Comparison of ENCODE assay signal across 1 cellular context in the genomic region with DNA sequence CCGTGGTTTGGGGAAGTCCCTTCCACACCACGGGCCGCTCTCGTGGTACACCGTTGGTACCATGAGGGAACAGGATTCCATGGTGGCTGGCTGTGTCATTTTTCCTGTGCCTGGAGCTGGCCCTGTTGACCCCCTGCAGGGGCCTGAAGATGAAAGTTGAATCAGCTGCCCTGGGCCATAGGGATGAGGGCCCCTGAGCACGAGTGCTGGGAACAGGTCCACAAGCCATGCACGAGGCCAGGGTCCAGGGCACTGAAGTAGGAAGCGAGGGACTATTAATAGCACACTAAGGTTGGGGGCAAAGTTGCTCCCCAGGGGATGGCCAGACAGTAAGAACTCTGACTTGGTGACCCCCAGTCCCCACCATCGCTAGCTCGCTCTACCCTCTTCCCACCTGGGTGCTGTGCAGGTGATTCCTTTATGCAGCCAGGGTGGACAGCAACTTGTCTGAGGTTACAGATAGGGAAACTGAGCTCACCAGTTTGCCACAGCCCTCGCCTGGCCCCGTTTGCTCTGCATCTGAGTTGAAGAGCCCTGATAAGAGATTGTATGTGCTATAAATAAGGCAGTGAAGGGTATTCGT.
TF ChIP-seq lines count a peak whose summit lies in the region.

No MANE protein-coding gene starts in this region.

TF ChIP-seq in HepG2, 621 proteins besides CTCF, POLR2A, EP300 and RAD21 (continued from another document and continues in another):
- TF ChIP-seq, protein P1, sequence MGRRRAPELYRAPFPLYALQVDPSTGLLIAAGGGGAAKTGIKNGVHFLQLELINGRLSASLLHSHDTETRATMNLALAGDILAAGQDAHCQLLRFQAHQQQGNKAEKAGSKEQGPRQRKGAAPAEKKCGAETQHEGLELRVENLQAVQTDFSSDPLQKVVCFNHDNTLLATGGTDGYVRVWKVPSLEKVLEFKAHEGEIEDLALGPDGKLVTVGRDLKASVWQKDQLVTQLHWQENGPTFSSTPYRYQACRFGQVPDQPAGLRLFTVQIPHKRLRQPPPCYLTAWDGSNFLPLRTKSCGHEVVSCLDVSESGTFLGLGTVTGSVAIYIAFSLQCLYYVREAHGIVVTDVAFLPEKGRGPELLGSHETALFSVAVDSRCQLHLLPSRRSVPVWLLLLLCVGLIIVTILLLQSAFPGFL (CRISPR knock-in tag; IDR thresholded peaks at IDR 0.05) = no peak
- TF ChIP-seq, protein P2, sequence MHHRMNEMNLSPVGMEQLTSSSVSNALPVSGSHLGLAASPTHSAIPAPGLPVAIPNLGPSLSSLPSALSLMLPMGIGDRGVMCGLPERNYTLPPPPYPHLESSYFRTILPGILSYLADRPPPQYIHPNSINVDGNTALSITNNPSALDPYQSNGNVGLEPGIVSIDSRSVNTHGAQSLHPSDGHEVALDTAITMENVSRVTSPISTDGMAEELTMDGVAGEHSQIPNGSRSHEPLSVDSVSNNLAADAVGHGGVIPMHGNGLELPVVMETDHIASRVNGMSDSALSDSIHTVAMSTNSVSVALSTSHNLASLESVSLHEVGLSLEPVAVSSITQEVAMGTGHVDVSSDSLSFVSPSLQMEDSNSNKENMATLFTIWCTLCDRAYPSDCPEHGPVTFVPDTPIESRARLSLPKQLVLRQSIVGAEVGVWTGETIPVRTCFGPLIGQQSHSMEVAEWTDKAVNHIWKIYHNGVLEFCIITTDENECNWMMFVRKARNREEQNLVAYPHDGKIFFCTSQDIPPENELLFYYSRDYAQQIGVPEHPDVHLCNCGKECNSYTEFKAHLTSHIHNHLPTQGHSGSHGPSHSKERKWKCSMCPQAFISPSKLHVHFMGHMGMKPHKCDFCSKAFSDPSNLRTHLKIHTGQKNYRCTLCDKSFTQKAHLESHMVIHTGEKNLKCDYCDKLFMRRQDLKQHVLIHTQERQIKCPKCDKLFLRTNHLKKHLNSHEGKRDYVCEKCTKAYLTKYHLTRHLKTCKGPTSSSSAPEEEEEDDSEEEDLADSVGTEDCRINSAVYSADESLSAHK (CRISPR knock-in tag; IDR thresholded peaks at IDR 0.05; ENCODE audit: borderline replicate concordance) = no peak
- TF ChIP-seq ATF7-NPFF (CRISPR knock-in tag; IDR thresholded peaks at IDR 0.05; ENCODE audit: low read depth) = 0 out of 2 replicates have a peak, but pooled peaks have one; percentile 41
- TF ChIP-seq KDM6A (CRISPR knock-in tag; IDR thresholded peaks at IDR 0.05; ENCODE audit: low read depth) = no peak
- peak; percentile 46; the same call in 1 of the 2 replicates for TF ChIP-seq ZMYM2 (CRISPR knock-in tag; IDR thresholded peaks at IDR 0.05)
- TF ChIP-seq ATF7 (IDR thresholded peaks at IDR 0.05) = no peak
- no peak for TF ChIP-seq ATF7 (CRISPR knock-in tag; IDR thresholded peaks at IDR 0.05)
- TF ChIP-seq CAMTA2 (CRISPR knock-in tag; IDR thresholded peaks at IDR 0.05; ENCODE audit: borderline replicate concordance) = no peak
- peak; percentile 20; the same call in 1 of the 2 replicates for TF ChIP-seq SAP130 (CRISPR knock-in tag; IDR thresholded peaks at IDR 0.05; ENCODE audit: low read depth)
- TF ChIP-seq ZNF614 (CRISPR knock-in tag; IDR thresholded peaks at IDR 0.05; ENCODE audit: borderline replicate concordance) = no peak
- peak; percentile 51; the same call in 1 of the 2 replicates for TF ChIP-seq ZNF292 (CRISPR knock-in tag; IDR thresholded peaks at IDR 0.05; ENCODE audit: borderline replicate concordance, low read depth)
- TF ChIP-seq ZNF724P (CRISPR knock-in tag; IDR thresholded peaks at IDR 0.05; ENCODE audit: borderline replicate concordance) = 0 out of 2 replicates have a peak, but pooled peaks have one; percentile 48
- TF ChIP-seq ZNF484 (CRISPR knock-in tag; IDR thresholded peaks at IDR 0.05; ENCODE audit: borderline replicate concordance, low read depth) = no peak
- TF ChIP-seq, protein P3, sequence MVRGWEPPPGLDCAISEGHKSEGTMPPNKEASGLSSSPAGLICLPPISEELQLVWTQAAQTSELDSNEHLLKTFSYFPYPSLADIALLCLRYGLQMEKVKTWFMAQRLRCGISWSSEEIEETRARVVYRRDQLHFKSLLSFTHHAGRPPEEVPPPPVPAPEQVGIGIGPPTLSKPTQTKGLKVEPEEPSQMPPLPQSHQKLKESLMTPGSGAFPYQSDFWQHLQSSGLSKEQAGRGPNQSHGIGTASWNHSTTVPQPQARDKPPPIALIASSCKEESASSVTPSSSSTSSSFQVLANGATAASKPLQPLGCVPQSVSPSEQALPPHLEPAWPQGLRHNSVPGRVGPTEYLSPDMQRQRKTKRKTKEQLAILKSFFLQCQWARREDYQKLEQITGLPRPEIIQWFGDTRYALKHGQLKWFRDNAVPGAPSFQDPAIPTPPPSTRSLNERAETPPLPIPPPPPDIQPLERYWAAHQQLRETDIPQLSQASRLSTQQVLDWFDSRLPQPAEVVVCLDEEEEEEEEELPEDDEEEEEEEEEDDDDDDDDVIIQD (CRISPR knock-in tag; IDR thresholded peaks at IDR 0.05; ENCODE audit: low read depth) = 0 out of 2 replicates have a peak, but pooled peaks have one; percentile 22
- no peak for TF ChIP-seq ZIK1 (CRISPR knock-in tag; IDR thresholded peaks at IDR 0.05; ENCODE audit: borderline replicate concordance, low read depth)
- TF ChIP-seq, protein P4, sequence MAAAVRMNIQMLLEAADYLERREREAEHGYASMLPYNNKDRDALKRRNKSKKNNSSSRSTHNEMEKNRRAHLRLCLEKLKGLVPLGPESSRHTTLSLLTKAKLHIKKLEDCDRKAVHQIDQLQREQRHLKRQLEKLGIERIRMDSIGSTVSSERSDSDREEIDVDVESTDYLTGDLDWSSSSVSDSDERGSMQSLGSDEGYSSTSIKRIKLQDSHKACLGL (CRISPR knock-in tag; IDR thresholded peaks at IDR 0.05) = no peak
- no peak for TF ChIP-seq SMAD3 (CRISPR knock-in tag; IDR thresholded peaks at IDR 0.05)
- TF ChIP-seq SNRNP70 (IDR thresholded peaks at IDR 0.05; ENCODE audit: low read depth, low read length) = no peak
- TF ChIP-seq ZNF546 (CRISPR knock-in tag; conservative IDR thresholded peaks at IDR 0.05) = no peak
- TF ChIP-seq TP53 (CRISPR knock-in tag; conservative IDR thresholded peaks at IDR 0.05) = no peak
- TF ChIP-seq TCF12 (IDR thresholded peaks at IDR 0.05) = no peak
- no peak for TF ChIP-seq TCF12 (CRISPR knock-in tag; IDR thresholded peaks at IDR 0.05)
- no peak for TF ChIP-seq ETV5 (CRISPR knock-in tag; IDR thresholded peaks at IDR 0.05; ENCODE audit: borderline replicate concordance)
- TF ChIP-seq POGZ (CRISPR knock-in tag; IDR thresholded peaks at IDR 0.05) = peak; percentile 59
- TF ChIP-seq, protein P5, sequence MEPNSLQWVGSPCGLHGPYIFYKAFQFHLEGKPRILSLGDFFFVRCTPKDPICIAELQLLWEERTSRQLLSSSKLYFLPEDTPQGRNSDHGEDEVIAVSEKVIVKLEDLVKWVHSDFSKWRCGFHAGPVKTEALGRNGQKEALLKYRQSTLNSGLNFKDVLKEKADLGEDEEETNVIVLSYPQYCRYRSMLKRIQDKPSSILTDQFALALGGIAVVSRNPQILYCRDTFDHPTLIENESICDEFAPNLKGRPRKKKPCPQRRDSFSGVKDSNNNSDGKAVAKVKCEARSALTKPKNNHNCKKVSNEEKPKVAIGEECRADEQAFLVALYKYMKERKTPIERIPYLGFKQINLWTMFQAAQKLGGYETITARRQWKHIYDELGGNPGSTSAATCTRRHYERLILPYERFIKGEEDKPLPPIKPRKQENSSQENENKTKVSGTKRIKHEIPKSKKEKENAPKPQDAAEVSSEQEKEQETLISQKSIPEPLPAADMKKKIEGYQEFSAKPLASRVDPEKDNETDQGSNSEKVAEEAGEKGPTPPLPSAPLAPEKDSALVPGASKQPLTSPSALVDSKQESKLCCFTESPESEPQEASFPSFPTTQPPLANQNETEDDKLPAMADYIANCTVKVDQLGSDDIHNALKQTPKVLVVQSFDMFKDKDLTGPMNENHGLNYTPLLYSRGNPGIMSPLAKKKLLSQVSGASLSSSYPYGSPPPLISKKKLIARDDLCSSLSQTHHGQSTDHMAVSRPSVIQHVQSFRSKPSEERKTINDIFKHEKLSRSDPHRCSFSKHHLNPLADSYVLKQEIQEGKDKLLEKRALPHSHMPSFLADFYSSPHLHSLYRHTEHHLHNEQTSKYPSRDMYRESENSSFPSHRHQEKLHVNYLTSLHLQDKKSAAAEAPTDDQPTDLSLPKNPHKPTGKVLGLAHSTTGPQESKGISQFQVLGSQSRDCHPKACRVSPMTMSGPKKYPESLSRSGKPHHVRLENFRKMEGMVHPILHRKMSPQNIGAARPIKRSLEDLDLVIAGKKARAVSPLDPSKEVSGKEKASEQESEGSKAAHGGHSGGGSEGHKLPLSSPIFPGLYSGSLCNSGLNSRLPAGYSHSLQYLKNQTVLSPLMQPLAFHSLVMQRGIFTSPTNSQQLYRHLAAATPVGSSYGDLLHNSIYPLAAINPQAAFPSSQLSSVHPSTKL (CRISPR knock-in tag; IDR thresholded peaks at IDR 0.05) = no peak
- no peak for TF ChIP-seq ETV6 (CRISPR knock-in tag; conservative IDR thresholded peaks at IDR 0.05)
- 0 out of 2 replicates have a peak, but pooled peaks have one; percentile 65 for TF ChIP-seq ZNF839 (CRISPR knock-in tag; IDR thresholded peaks at IDR 0.05; ENCODE audit: borderline replicate concordance)
- no peak for TF ChIP-seq KMT2B (CRISPR knock-in tag; IDR thresholded peaks at IDR 0.05)
- 0 out of 2 replicates have a peak, but pooled peaks have one; percentile 20 for TF ChIP-seq ZNF44 (CRISPR knock-in tag; IDR thresholded peaks at IDR 0.05)
- no peak for TF ChIP-seq KAT2B (IDR thresholded peaks at IDR 0.05; ENCODE audit: borderline replicate concordance, low read depth, low read length)
- peak; percentile 93 for TF ChIP-seq HES4 (CRISPR knock-in tag; IDR thresholded peaks at IDR 0.05; ENCODE audit: borderline replicate concordance)
- no peak for TF ChIP-seq ZNF605 (CRISPR knock-in tag; IDR thresholded peaks at IDR 0.05)
- TF ChIP-seq PHF20 (CRISPR knock-in tag; IDR thresholded peaks at IDR 0.05) = 0 out of 2 replicates have a peak, but pooled peaks have one; percentile 40
- TF ChIP-seq ZNF430 (CRISPR knock-in tag; IDR thresholded peaks at IDR 0.05) = peak; percentile 73; the same call in 1 of the 2 replicates
- TF ChIP-seq ZNF772 (CRISPR knock-in tag; IDR thresholded peaks at IDR 0.05) = 0 out of 2 replicates have a peak, but pooled peaks have one; percentile 47
- no peak for TF ChIP-seq CBX1 (IDR thresholded peaks at IDR 0.05; ENCODE audit: low read depth)
- TF ChIP-seq ZEB1 (IDR thresholded peaks at IDR 0.05; ENCODE audit: insufficient replicate concordance, low read depth) = no peak
- no peak for TF ChIP-seq KDM4B (CRISPR knock-in tag; IDR thresholded peaks at IDR 0.05)
- TF ChIP-seq, protein P6, sequence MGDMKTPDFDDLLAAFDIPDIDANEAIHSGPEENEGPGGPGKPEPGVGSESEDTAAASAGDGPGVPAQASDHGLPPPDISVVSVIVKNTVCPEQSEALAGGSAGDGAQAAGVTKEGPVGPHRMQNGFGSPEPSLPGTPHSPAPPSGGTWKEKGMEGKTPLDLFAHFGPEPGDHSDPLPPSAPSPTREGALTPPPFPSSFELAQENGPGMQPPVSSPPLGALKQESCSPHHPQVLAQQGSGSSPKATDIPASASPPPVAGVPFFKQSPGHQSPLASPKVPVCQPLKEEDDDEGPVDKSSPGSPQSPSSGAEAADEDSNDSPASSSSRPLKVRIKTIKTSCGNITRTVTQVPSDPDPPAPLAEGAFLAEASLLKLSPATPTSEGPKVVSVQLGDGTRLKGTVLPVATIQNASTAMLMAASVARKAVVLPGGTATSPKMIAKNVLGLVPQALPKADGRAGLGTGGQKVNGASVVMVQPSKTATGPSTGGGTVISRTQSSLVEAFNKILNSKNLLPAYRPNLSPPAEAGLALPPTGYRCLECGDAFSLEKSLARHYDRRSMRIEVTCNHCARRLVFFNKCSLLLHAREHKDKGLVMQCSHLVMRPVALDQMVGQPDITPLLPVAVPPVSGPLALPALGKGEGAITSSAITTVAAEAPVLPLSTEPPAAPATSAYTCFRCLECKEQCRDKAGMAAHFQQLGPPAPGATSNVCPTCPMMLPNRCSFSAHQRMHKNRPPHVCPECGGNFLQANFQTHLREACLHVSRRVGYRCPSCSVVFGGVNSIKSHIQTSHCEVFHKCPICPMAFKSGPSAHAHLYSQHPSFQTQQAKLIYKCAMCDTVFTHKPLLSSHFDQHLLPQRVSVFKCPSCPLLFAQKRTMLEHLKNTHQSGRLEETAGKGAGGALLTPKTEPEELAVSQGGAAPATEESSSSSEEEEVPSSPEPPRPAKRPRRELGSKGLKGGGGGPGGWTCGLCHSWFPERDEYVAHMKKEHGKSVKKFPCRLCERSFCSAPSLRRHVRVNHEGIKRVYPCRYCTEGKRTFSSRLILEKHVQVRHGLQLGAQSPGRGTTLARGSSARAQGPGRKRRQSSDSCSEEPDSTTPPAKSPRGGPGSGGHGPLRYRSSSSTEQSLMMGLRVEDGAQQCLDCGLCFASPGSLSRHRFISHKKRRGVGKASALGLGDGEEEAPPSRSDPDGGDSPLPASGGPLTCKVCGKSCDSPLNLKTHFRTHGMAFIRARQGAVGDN (CRISPR knock-in tag; IDR thresholded peaks at IDR 0.05) = peak; percentile 91
- TF ChIP-seq FOXO1 (CRISPR knock-in tag; IDR thresholded peaks at IDR 0.05) = 0 out of 2 replicates have a peak, but pooled peaks have one; percentile 21
- TF ChIP-seq, protein P7, sequence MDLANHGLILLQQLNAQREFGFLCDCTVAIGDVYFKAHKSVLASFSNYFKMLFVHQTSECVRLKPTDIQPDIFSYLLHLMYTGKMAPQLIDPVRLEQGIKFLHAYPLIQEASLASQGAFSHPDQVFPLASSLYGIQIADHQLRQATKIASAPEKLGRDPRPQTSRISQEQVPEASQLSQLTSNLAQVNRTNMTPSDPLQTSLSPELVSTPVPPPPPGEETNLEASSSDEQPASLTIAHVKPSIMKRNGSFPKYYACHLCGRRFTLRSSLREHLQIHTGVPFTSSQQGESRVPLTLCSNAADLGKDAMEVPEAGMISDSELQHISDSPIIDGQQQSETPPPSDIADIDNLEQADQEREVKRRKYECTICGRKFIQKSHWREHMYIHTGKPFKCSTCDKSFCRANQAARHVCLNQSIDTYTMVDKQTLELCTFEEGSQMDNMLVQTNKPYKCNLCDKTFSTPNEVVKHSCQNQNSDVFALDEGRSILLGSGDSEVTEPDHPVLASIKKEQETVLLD (CRISPR knock-in tag; IDR thresholded peaks at IDR 0.05; ENCODE audit: low read depth) = peak; percentile 35; the same call in 1 of the 2 replicates
- no peak for TF ChIP-seq ZNF7 (CRISPR knock-in tag; IDR thresholded peaks at IDR 0.05)
- no peak for TF ChIP-seq MTA3 (CRISPR knock-in tag; IDR thresholded peaks at IDR 0.05)
- no peak for TF ChIP-seq ZNF788 (CRISPR knock-in tag; IDR thresholded peaks at IDR 0.05; ENCODE audit: borderline replicate concordance)
- no peak for TF ChIP-seq HMGA1 (CRISPR knock-in tag; conservative IDR thresholded peaks at IDR 0.05)
- no peak for TF ChIP-seq TBX3 (IDR thresholded peaks at IDR 0.05; ENCODE audit: borderline replicate concordance)
- TF ChIP-seq, protein P8, sequence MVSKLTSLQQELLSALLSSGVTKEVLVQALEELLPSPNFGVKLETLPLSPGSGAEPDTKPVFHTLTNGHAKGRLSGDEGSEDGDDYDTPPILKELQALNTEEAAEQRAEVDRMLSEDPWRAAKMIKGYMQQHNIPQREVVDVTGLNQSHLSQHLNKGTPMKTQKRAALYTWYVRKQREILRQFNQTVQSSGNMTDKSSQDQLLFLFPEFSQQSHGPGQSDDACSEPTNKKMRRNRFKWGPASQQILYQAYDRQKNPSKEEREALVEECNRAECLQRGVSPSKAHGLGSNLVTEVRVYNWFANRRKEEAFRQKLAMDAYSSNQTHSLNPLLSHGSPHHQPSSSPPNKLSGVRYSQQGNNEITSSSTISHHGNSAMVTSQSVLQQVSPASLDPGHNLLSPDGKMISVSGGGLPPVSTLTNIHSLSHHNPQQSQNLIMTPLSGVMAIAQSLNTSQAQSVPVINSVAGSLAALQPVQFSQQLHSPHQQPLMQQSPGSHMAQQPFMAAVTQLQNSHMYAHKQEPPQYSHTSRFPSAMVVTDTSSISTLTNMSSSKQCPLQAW (CRISPR knock-in tag; IDR thresholded peaks at IDR 0.05) = 0 out of 2 replicates have a peak, but pooled peaks have one; percentile 36
